In genomic region chr18:75211002-75211621, GRCh38 we compare ENCODE assay signal across 8 cellular contexts. TPM values are rescaled to one million over a fixed set of nuclear protein-coding genes. Genes with fewer than 3 reads are reported as not detected.
DNase-seq lines count a peak whose midpoint lies in the region; ATAC-seq and TF ChIP-seq lines count a peak whose summit lies in the region.

No MANE protein-coding gene starts in this region.

- no peaks in the 10 kb centered on the region for H3K27me3 Mint-ChIP-seq in CD8-positive, alpha-beta T cell (ENCODE audit: low read depth)
- H3K27me3 Mint-ChIP-seq in neural progenitor cell (ENCODE audit: insufficient read depth, low read depth): peaks cover 28% of the 10 kb centered on the region

- H3K4me2 ChIP-seq in neural progenitor cell: peak overlapping the region; percentile 100

- H3K9ac ChIP-seq in endocrine pancreas (ENCODE audit: control insufficient read depth, insufficient read depth, low read length) (peak overlapping the region; percentile 73), neural progenitor cell (no peak overlapping the region)

- TF ChIP-seq CTCF in CD8-positive, alpha-beta T cell (IDR thresholded peaks at IDR 0.05): no peak
- TF ChIP-seq CTCF in VCaP (conservative IDR thresholded peaks at IDR 0.05): no peak
- no peak for TF ChIP-seq CTCF in neural progenitor cell (IDR thresholded peaks at IDR 0.05)

- peak overlapping the region; percentile 90 for H3K4me3 ChIP-seq in CD8-positive, alpha-beta T cell (ENCODE audit: low read depth, low read length)
- H3K4me3 ChIP-seq in endocrine pancreas (ENCODE audit: control insufficient read depth, insufficient read depth, low read length): peak overlapping the region; percentile 63
- peak overlapping the region; percentile 87 for H3K4me3 ChIP-seq in neural progenitor cell

- peaks cover 62% of the 10 kb centered on the region for H3K4me1 ChIP-seq in CD8-positive, alpha-beta T cell (ENCODE audit: insufficient read depth, low read length)
- peaks cover 31% of the 10 kb centered on the region for H3K4me1 ChIP-seq in endocrine pancreas (ENCODE audit: control insufficient read depth, insufficient read depth, low read length)
- peaks cover 21% of the 10 kb centered on the region for H3K4me1 ChIP-seq in neural progenitor cell

- CTCF ChIA-PET in CD8-positive, alpha-beta T cell (lab: Charles Lee): interaction anchor here (1.2 to 1.6 kb wide), 2 partner anchors 10 to 38 kb away, joined by 3 to 4 read pairs; no protein-coding TSS in a partner anchor

- no peaks in the 10 kb centered on the region for H3K9me3 ChIP-seq in CD8-positive, alpha-beta T cell (ENCODE audit: low read length)
- H3K9me3 ChIP-seq in endocrine pancreas (ENCODE audit: control insufficient read depth, low read length) (no peaks in the 10 kb centered on the region), neural progenitor cell (ENCODE audit: low read depth) (no peaks in the 10 kb centered on the region)

- H3K4me3 Mint-ChIP-seq in CD8-positive, alpha-beta T cell: peak overlapping the region; percentile 99
- H3K4me3 Mint-ChIP-seq in neural progenitor cell: peak overlapping the region; percentile 95

- H3K27ac ChIP-seq in CD8-positive, alpha-beta T cell (ENCODE audit: low read depth, low read length): peak overlapping the region; percentile 75
- H3K27ac ChIP-seq in VCaP (peak overlapping the region; percentile 97), neural progenitor cell (no peak overlapping the region)

- ATAC-seq in CD8-positive, alpha-beta T cell: peak; percentile 14
- peak; percentile 13 for ATAC-seq in HG02678 (IDR thresholded peaks at IDR 0.05; ENCODE audit: unreplicated experiment)
- no peak for ATAC-seq in HG02852 (IDR thresholded peaks at IDR 0.05; ENCODE audit: unreplicated experiment)
- ATAC-seq in GM18868 (IDR thresholded peaks at IDR 0.05; ENCODE audit: unreplicated experiment): no peak
- no peak for ATAC-seq in GM21367 (IDR thresholded peaks at IDR 0.05; ENCODE audit: unreplicated experiment)

- POLR2A ChIA-PET in CD8-positive, alpha-beta T cell (lab: Charles Lee): interaction anchor here (0.6 to 4.3 kb wide), 7 partner anchors 14 to 613 kb away, joined by 3 to 25 read pairs (median 8); partner anchors contain the start of gene ZNF407

- peaks cover 22% of the 10 kb centered on the region for H3F3A ChIP-seq in neural progenitor cell (ENCODE audit: low read depth)

- peak overlapping the region; percentile 93 for H3K27ac Mint-ChIP-seq in CD8-positive, alpha-beta T cell
- H3K27ac Mint-ChIP-seq in neural progenitor cell: no peak overlapping the region

- no peaks in the 10 kb centered on the region for H3K36me3 ChIP-seq in CD8-positive, alpha-beta T cell (ENCODE audit: insufficient read depth, low read length)
- H3K36me3 ChIP-seq in endocrine pancreas (ENCODE audit: control insufficient read depth, insufficient read depth, low read length): no peaks in the 10 kb centered on the region
- H3K36me3 ChIP-seq in neural progenitor cell: no peaks in the 10 kb centered on the region

- H2AFZ ChIP-seq in neural progenitor cell (replicated peaks): peak overlapping the region; percentile 85

- DNase-seq in CD8-positive, alpha-beta T cell: peak in 4 of 7 experiments; percentile 37 to 63 (median 41)
- peak; percentile 59 for DNase-seq in neural progenitor cell (ENCODE audit: low spot score)

- no peaks in the 10 kb centered on the region for H3K27me3 ChIP-seq in CD8-positive, alpha-beta T cell (ENCODE audit: insufficient read depth, low read length)
- H3K27me3 ChIP-seq in endocrine pancreas (ENCODE audit: control insufficient read depth, insufficient read depth, low read length) (no peaks in the 10 kb centered on the region), neural progenitor cell (peaks cover 85% of the 10 kb centered on the region)

- H4K20me1 ChIP-seq in neural progenitor cell (ENCODE audit: low read depth): peaks cover 30% of the 10 kb centered on the region

- intact Hi-C loops in CD8-positive, alpha-beta T cell (cut with DNase I, micrococcal nuclease): loop anchor here (2.0 to 10.0 kb wide), 6 partner anchors 16 to 1851 kb away; partner anchors contain the start of genes CNDP2 (in 1 of the 2), TIMM21 (in 1 of the 2) and ZNF516 (in 1 of the 2)

- H3K4me1 Mint-ChIP-seq in CD8-positive, alpha-beta T cell (ENCODE audit: low read depth): peaks cover 68% of the 10 kb centered on the region
- H3K4me1 Mint-ChIP-seq in neural progenitor cell: peaks cover 41% of the 10 kb centered on the region

- H3K36me3 Mint-ChIP-seq in CD8-positive, alpha-beta T cell: peaks cover 29% of the 10 kb centered on the region
- H3K36me3 Mint-ChIP-seq in neural progenitor cell: no peaks in the 10 kb centered on the region

- no peaks in the 10 kb centered on the region for H3K9me3 Mint-ChIP-seq in CD8-positive, alpha-beta T cell
- H3K9me3 Mint-ChIP-seq in neural progenitor cell: no peaks in the 10 kb centered on the region

- H3K79me2 ChIP-seq in neural progenitor cell (ENCODE audit: low read depth): no peaks in the 10 kb centered on the region

RNA-seq across cellular contexts. Expression of gene TSHZ1, which starts 0.5 kb away (rescaled TPM):
- 10 to 100 TPM; 21.5 to 23.4 TPM for total RNA-seq in CD8-positive, alpha-beta T cell
- total RNA-seq in neural progenitor cell (ENCODE audit: low replicate concordance): 0.06 and 0.15 TPM in 2 replicates

RNA-seq across cellular contexts. Expression of gene PTGR3, which starts 2.2 kb away (rescaled TPM):
- total RNA-seq in CD8-positive, alpha-beta T cell: 1 to 10 TPM; 6.3 to 7.8 TPM
- total RNA-seq in neural progenitor cell (ENCODE audit: low replicate concordance): 7.5 and 13.0 TPM in 2 replicates

Comparison
In these comparisons a context has a peak if more than half of its experiments do, and no peak if none do; other contexts are left out.
1. ATAC-seq: peak in CD8-positive, alpha-beta T cell (single experiment) and HG02678 (single experiment); none in HG02852 (single experiment), GM18868 (single experiment) and GM21367 (single experiment).
2. RNA of gene TSHZ1, which starts 0.5 kb away (total RNA-seq): 21.5 to 23.4 TPM in CD8-positive, alpha-beta T cell; 0.06 to 0.15 TPM in neural progenitor cell; every median in the first group is over 10 times any median in the second.
3. Peak in every context shown above with its lines, with median percentiles within 50 percentile points of each other: H3K4me3 ChIP-seq.